1 cellular context compared by ENCODE assay signal in genomic region chr20:3796477-3797225, GRCh38.
TF ChIP-seq lines count a peak whose summit lies in the region.

No MANE protein-coding gene starts in this region.

TF ChIP-seq in HepG2, 621 proteins besides CTCF, POLR2A, EP300 and RAD21 (continued from another document and continues in another):
- no peak for TF ChIP-seq ZNF142 (CRISPR knock-in tag; IDR thresholded peaks at IDR 0.05)
- no peak for TF ChIP-seq ZNF224 (CRISPR knock-in tag; IDR thresholded peaks at IDR 0.05)
- peak; percentile 53; the same call in 1 of the 2 replicates for TF ChIP-seq UBTF (CRISPR knock-in tag; IDR thresholded peaks at IDR 0.05)
- peak; percentile 61 for TF ChIP-seq AGO2 (optimal IDR thresholded peaks at IDR 0.05; ENCODE audit: low read depth, low read length)
- peak; percentile 78 for TF ChIP-seq ZNF770 (CRISPR knock-in tag; IDR thresholded peaks at IDR 0.05)
- TF ChIP-seq RBM39 (IDR thresholded peaks at IDR 0.05; ENCODE audit: low read depth, low read length, poor library complexity, severe bottlenecking) = peak; percentile 7
- no peak for TF ChIP-seq ZNF850 (CRISPR knock-in tag; conservative IDR thresholded peaks at IDR 0.05)
- TF ChIP-seq ZNF572 (CRISPR knock-in tag; IDR thresholded peaks at IDR 0.05) = 0 out of 2 replicates have a peak, but pooled peaks have one; percentile 10
- TF ChIP-seq MAFF (IDR thresholded peaks at IDR 0.05; ENCODE audit: low read depth, low read length) = no peak
- TF ChIP-seq ZNF225 (CRISPR knock-in tag; IDR thresholded peaks at IDR 0.05) = no peak
- no peak for TF ChIP-seq KLF9 (CRISPR knock-in tag; IDR thresholded peaks at IDR 0.05; ENCODE audit: low read depth)
- 0 out of 2 replicates have a peak, but pooled peaks have one; percentile 28 for TF ChIP-seq ZNF556 (CRISPR knock-in tag; IDR thresholded peaks at IDR 0.05; ENCODE audit: borderline replicate concordance)
- TF ChIP-seq RAD51 (IDR thresholded peaks at IDR 0.05; ENCODE audit: borderline replicate concordance) = no peak
- TF ChIP-seq AHR (CRISPR knock-in tag; IDR thresholded peaks at IDR 0.05) = no peak
- no peak for TF ChIP-seq NFYB (CRISPR knock-in tag; IDR thresholded peaks at IDR 0.05)
- no peak for TF ChIP-seq ZNF17 (CRISPR knock-in tag; IDR thresholded peaks at IDR 0.05)
- no peak for TF ChIP-seq HNF4G (IDR thresholded peaks at IDR 0.05; ENCODE audit: borderline replicate concordance, low read depth, low read length)
- no peak; the same call in 1 of the 2 replicates for TF ChIP-seq HNF4G (CRISPR knock-in tag; IDR thresholded peaks at IDR 0.05; ENCODE audit: borderline replicate concordance, low read depth)
- no peak for TF ChIP-seq PHF5A (CRISPR knock-in tag; IDR thresholded peaks at IDR 0.05; ENCODE audit: low read depth, unreplicated experiment)
- TF ChIP-seq FOXP4 (CRISPR knock-in tag; IDR thresholded peaks at IDR 0.05) = 0 out of 2 replicates have a peak, but pooled peaks have one; percentile 8
- TF ChIP-seq ZNF276 (CRISPR knock-in tag; IDR thresholded peaks at IDR 0.05; ENCODE audit: low read depth) = no peak
- peak; percentile 66; the same call in 1 of the 2 replicates for TF ChIP-seq NFAT5 (CRISPR knock-in tag; IDR thresholded peaks at IDR 0.05)
